In genomic region chr18:48703418-48703817, GRCh38 we compare ENCODE assay signal across 25 cellular contexts.
"Had no signal": no experiment of that assay in that cellular context is flagged by ENCODE, and none has a peak within 500 bp of the region (broad histone marks: within the 10 kb centered on the region; RNA-seq: fewer than 3 reads in every experiment).

No MANE protein-coding gene starts in this region.

- H3K27me3 ChIP-seq: brain microvascular endothelial cell, gastroesophageal sphincter, hepatocyte, SJSA1, spleen had no signal

- H3K27ac Mint-ChIP-seq: activated T-cell treated with anti-CD3 and anti-CD28 coated beads, Interleukin-2, amount 50 U/mL, for 24 hours; effector memory CD8-positive, alpha-beta T cell had no signal

- ATAC-seq: effector memory CD8-positive, alpha-beta T cell; gastroesophageal sphincter; naive thymus-derived CD8-positive, alpha-beta T cell; right cardiac atrium had no signal

- H3K9me3 ChIP-seq: gastroesophageal sphincter, spleen, thoracic aorta had no signal

- H3K4me3 Mint-ChIP-seq: activated naive CD8-positive, alpha-beta T cell treated with anti-CD3 and anti-CD28 coated beads for 36 hours; activated T-cell treated with anti-CD3 and anti-CD28 coated beads, Interleukin-2, amount 50 U/mL, for 24 hours; effector memory CD8-positive, alpha-beta T cell; naive thymus-derived CD8-positive, alpha-beta T cell had no signal

- H3K4me2 ChIP-seq: hepatocyte had no signal

- H3K36me3 ChIP-seq: spleen, thoracic aorta had no signal

- H3K27me3 Mint-ChIP-seq: activated naive CD8-positive, alpha-beta T cell treated with anti-CD3 and anti-CD28 coated beads for 36 hours; activated T-cell treated with anti-CD3 and anti-CD28 coated beads, Interleukin-2, amount 50 U/mL, for 24 hours; effector memory CD8-positive, alpha-beta T cell; naive thymus-derived CD8-positive, alpha-beta T cell had no signal

- H3K9me3 Mint-ChIP-seq: activated naive CD8-positive, alpha-beta T cell treated with anti-CD3 and anti-CD28 coated beads for 36 hours; activated T-cell treated with anti-CD3 and anti-CD28 coated beads, Interleukin-2, amount 50 U/mL, for 24 hours; effector memory CD8-positive, alpha-beta T cell had no signal

- H2AFZ ChIP-seq: hepatocyte had no signal

- H3K36me3 Mint-ChIP-seq: activated naive CD8-positive, alpha-beta T cell treated with anti-CD3 and anti-CD28 coated beads for 36 hours; naive thymus-derived CD8-positive, alpha-beta T cell had no signal

- DNase-seq: activated CD4-positive, alpha-beta T cell treated with anti-CD3 and anti-CD28 coated beads for 4 hours; activated CD4-positive, CD25-positive, alpha-beta regulatory T cell; activated CD8-positive, alpha-beta memory T cell treated with anti-CD3 and anti-CD28 coated beads, Interleukin-2, amount 50 U/mL, for 48 hours; activated gamma-delta T cell treated with Interleukin-2 at 50 U/mL for 16 hours; activated naive CD8-positive, alpha-beta T cell treated with anti-CD3 and anti-CD28 coated beads for 36 hours; activated T-cell treated with anti-CD3 and anti-CD28 coated beads, Interleukin-2, amount 50 U/mL, for 24 hours; amniotic stem cell; brain microvascular endothelial cell; cortex of kidney; effector memory CD8-positive, alpha-beta T cell; erythroblast; islet precursor cell; midbrain; naive thymus-derived CD8-positive, alpha-beta T cell; posterior cingulate gyrus; right cardiac atrium; spleen; stimulated activated naive CD4-positive, alpha-beta T cell treated with Interleukin-2 at 50 U/mL for 16 hours; trophoblast cell had no signal

- H3K27ac ChIP-seq: brain microvascular endothelial cell, gastroesophageal sphincter, hepatocyte, SJSA1, spleen, thoracic aorta had no signal

- FAIRE-seq: astrocyte, urothelium cell line had no signal

- H3K4me3 ChIP-seq: gastroesophageal sphincter, hepatocyte, SJSA1, spleen, thoracic aorta had no signal

- H3K79me2 ChIP-seq: hepatocyte had no signal
